8 cellular contexts compared by ENCODE assay signal in the genomic region with DNA sequence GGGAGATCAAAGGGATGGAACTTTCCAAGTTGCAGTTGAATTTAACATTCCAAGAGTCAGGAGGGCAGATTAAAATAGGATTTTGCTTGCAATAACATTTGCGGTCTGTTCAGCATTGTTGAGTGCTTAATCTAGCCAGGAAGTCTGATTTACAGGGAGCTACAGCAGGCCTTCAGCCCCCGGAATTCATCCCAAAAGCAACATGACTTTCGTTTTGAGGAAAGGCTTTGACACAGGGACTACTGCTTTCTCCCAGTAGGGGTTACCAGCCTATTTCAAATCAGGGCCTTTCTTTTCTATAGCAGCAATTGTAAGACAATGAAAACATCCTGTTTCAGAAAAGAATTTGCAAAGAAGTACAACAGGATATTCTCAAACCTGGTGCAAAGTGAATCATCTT.
DNase-seq lines count a peak whose midpoint lies in the region; ATAC-seq and TF ChIP-seq lines count a peak whose summit lies in the region.

No MANE protein-coding gene starts in this region.

- DNase-seq in AG20443 (ENCODE audit: low spot score) (peak; percentile 70), SK-N-MC (ENCODE audit: low read depth, low spot score) (no peak), foreskin fibroblast (peak; percentile 94 to 96), omental fat pad (ENCODE audit: low spot score) (no peak), DMS114 treated with DMSO at 0.1 percent for 48 hours (lab: John Stamatoyannopoulos, UW; ENCODE audit: unreplicated experiment) (no peak)

- no peak overlapping the region for H3K9ac ChIP-seq in SK-N-MC (ENCODE audit: insufficient read length)

- TF ChIP-seq CTCF in foreskin fibroblast (IDR thresholded peaks at IDR 0.05; ENCODE audit: low read depth, low read length), result peak; percentile 51
- TF ChIP-seq CTCF in omental fat pad (IDR thresholded peaks at IDR 0.05), result no peak

- ATAC-seq in omental fat pad (ENCODE audit: low FRiP score) (peak; percentile 19), GM18907 (IDR thresholded peaks at IDR 0.05; ENCODE audit: unreplicated experiment) (no peak), GM21717 (IDR thresholded peaks at IDR 0.05; ENCODE audit: unreplicated experiment) (no peak), HG02938 (IDR thresholded peaks at IDR 0.05; ENCODE audit: unreplicated experiment) (no peak)

- no peak overlapping the region for H3K4me3 ChIP-seq in SK-N-MC
- H3K4me3 ChIP-seq in foreskin fibroblast (ENCODE audit: low read depth in 1 of 2, low read length in 2 of 2), result peak overlapping the region; percentile 7 to 34

- H3K36me3 ChIP-seq in SK-N-MC (ENCODE audit: insufficient read depth, low read length), result no peaks in the 10 kb centered on the region

- H3K9me3 ChIP-seq in SK-N-MC (ENCODE audit: low read depth, low read length), result no peaks in the 10 kb centered on the region

- H3K27ac ChIP-seq in SK-N-MC, result peak overlapping the region; percentile 57

Comparison
In these comparisons a context has a peak if more than half of its experiments do, and no peak if none do; other contexts are left out.
1. DNase-seq: peak in AG20443 (single experiment) and foreskin fibroblast (2 of 2); none in SK-N-MC (single experiment), omental fat pad (single experiment) and DMS114 treated with DMSO at 0.1 percent for 48 hours (single experiment).